In genomic region chr10:73096452-73097304, GRCh38 we compare ENCODE assay signal across 8 cellular contexts. TPM values are rescaled to one million over a fixed set of nuclear protein-coding genes. Genes with fewer than 3 reads are reported as not detected.
DNase-seq lines count a peak whose midpoint lies in the region; ATAC-seq and TF ChIP-seq lines count a peak whose summit lies in the region.

Gene P4HA1, minus strand, starts transcription at chr10:73096866. Its CDS starts 21,983 bp downstream, at chr10:73074883.

- no peaks in the 10 kb centered on the region for H3K27me3 Mint-ChIP-seq in memory B cell

- H3K4me3 Mint-ChIP-seq in memory B cell: peak within 1 kb of the TSS; percentile 96

- no peaks in the 10 kb centered on the region for H3K9me3 Mint-ChIP-seq in memory B cell

- H3K36me3 Mint-ChIP-seq in memory B cell: peaks cover 2% of the 10 kb centered on the region

- peak; percentile 85 for DNase-seq in COR-L47 (lab: John Stamatoyannopoulos, UW)
- DNase-seq in GM20000 (ENCODE audit: low spot score): peak; percentile 96
- peak; percentile 98 for DNase-seq in HT-29 (ENCODE audit: low spot score)
- peak; percentile 98 for DNase-seq in NK-92 treated with Interleukin-12 subunit alpha and Interleukin-12 subunit beta, amount 100 ng/mL, for 24 hours (lab: John Stamatoyannopoulos, UW)
- DNase-seq in activated CD8-positive, alpha-beta memory T cell treated with anti-CD3 and anti-CD28 coated beads for 24 hours: peak; percentile 99
- DNase-seq in effector CD8-positive, alpha-beta T cell (lab: John Stamatoyannopoulos, UW): peak; percentile 97
- DNase-seq in memory B cell (ENCODE audit: low spot score in 2 of 2): peak; percentile 96 to 97
- peak; percentile 97 for DNase-seq in stimulated activated CD8-positive, alpha-beta memory T cell treated with anti-CD3 and anti-CD28 coated beads, Interleukin-12 subunit alpha, Interleukin-12 subunit beta, amount 100 ng/mL, for 24 hours (ENCODE audit: extremely low read depth)

- peak; percentile 84 for TF ChIP-seq CTCF in GM20000 (IDR thresholded peaks at IDR 0.05; ENCODE audit: extremely low read depth, missing control alignments)

- peaks cover 14% of the 10 kb centered on the region for H3K4me1 Mint-ChIP-seq in memory B cell

- peak within 1 kb of the TSS; percentile 99 for H3K27ac Mint-ChIP-seq in memory B cell

- peak; percentile 82 for ATAC-seq in memory B cell (ENCODE audit: low read depth)

RNA-seq across cellular contexts. Expression of gene P4HA1, which starts in this region (rescaled TPM):
- 15.1 and 16.9 TPM in 2 replicates for total RNA-seq in HT-29 (2014; rRNA removed; shearing (Covaris generic))

Comparison
In these comparisons a context has a peak if more than half of its experiments do, and no peak if none do; other contexts are left out.
1. Peak in every context shown above with its lines: DNase-seq and ATAC-seq.